In genomic region chr5:176528301-176528700, GRCh38 we compare ENCODE assay signal across 19 cellular contexts. TPM values are rescaled to one million over a fixed set of nuclear protein-coding genes. Genes with fewer than 3 reads are reported as not detected.
DNase-seq lines count a peak whose midpoint lies in the region; ATAC-seq and TF ChIP-seq lines count a peak whose summit lies in the region.
"Had no signal": no experiment of that assay in that cellular context is flagged by ENCODE, and none has a peak within 500 bp of the region (broad histone marks: within the 10 kb centered on the region; RNA-seq: fewer than 3 reads in every experiment).

No MANE protein-coding gene starts in this region.

- H3K4me1 ChIP-seq in adipocyte (ENCODE audit: control insufficient read depth, insufficient read depth, low read length) = peaks cover 9% of the 10 kb centered on the region

- peak overlapping the region; percentile 41 for H3K27ac Mint-ChIP-seq in activated CD4-positive, alpha-beta T cell treated with anti-CD3 and anti-CD28 coated beads, Interleukin-2, amount 10 ng/mL, durations not matched to agents 24 days and 14 days
- H3K27ac Mint-ChIP-seq in osteocyte (ENCODE audit: unreplicated experiment) = peak overlapping the region; percentile 34

- peaks cover 39% of the 10 kb centered on the region for H3K36me3 Mint-ChIP-seq in activated CD4-positive, alpha-beta T cell treated with anti-CD3 and anti-CD28 coated beads, Interleukin-2, amount 10 ng/mL, durations not matched to agents 24 days and 14 days (ENCODE audit: low read depth)
- peaks cover 16% of the 10 kb centered on the region for H3K36me3 Mint-ChIP-seq in osteocyte (ENCODE audit: unreplicated experiment)

- H3K4me1 Mint-ChIP-seq in activated CD4-positive, alpha-beta T cell treated with anti-CD3 and anti-CD28 coated beads, Interleukin-2, amount 10 ng/mL, durations not matched to agents 24 days and 14 days = peaks cover 25% of the 10 kb centered on the region
- peaks cover 12% of the 10 kb centered on the region for H3K4me1 Mint-ChIP-seq in osteocyte (ENCODE audit: unreplicated experiment)

- H3K9ac ChIP-seq in adipocyte (ENCODE audit: low read length) = peak overlapping the region; percentile 51

- peak overlapping the region; percentile 30 for H3K4me3 Mint-ChIP-seq in activated CD4-positive, alpha-beta T cell treated with anti-CD3 and anti-CD28 coated beads, Interleukin-2, amount 10 ng/mL, durations not matched to agents 24 days and 14 days
- no peak overlapping the region for H3K4me3 Mint-ChIP-seq in osteocyte (ENCODE audit: unreplicated experiment)
- H3K4me3 Mint-ChIP-seq: stimulated activated naive B cell treated with anti-CD40 and anti-IgM and Interleukin-4, amounts not matched to agents 10 μg/mL and 1 μg/mL and 100 μg/mL, for 72 hours had no signal

- no peaks in the 10 kb centered on the region for H3K9me3 ChIP-seq in adipocyte (ENCODE audit: control insufficient read depth, low read length)
- H3K9me3 ChIP-seq: colonic mucosa, upper lobe of right lung had no signal

- no peak for TF ChIP-seq CTCF in GM10266 (IDR thresholded peaks at IDR 0.05; ENCODE audit: control insufficient read depth, insufficient read depth, low read depth, missing control alignments)
- TF ChIP-seq CTCF in osteocyte (IDR thresholded peaks at IDR 0.05) = no peak

- no peak for ATAC-seq in GM19324 (IDR thresholded peaks at IDR 0.05; ENCODE audit: low FRiP score, unreplicated experiment)
- ATAC-seq in GM18517 (IDR thresholded peaks at IDR 0.05; ENCODE audit: unreplicated experiment) = no peak
- no peak for ATAC-seq in HG03457 (IDR thresholded peaks at IDR 0.05; ENCODE audit: unreplicated experiment)
- ATAC-seq: activated CD4-positive, CD25-positive, alpha-beta regulatory T cell treated with anti-CD3 and anti-CD28 coated beads, Interleukin-2, amount 50 U/mL, for 24 hours; stimulated activated naive B cell treated with anti-CD40 and anti-IgM and Interleukin-4, amounts not matched to agents 10 μg/mL and 1 μg/mL and 100 μg/mL, for 72 hours; upper lobe of right lung had no signal

- H3K27me3 ChIP-seq in adipocyte (replicated peaks; ENCODE audit: control insufficient read depth, insufficient read depth, low read length) = no peaks in the 10 kb centered on the region
- H3K27me3 ChIP-seq: colonic mucosa, upper lobe of right lung had no signal

- DNase-seq in activated CD4-positive, alpha-beta T cell treated with anti-CD3 and anti-CD28 coated beads, Interleukin-2, amount 10 ng/mL, durations not matched to agents 24 days and 14 days = no peak
- DNase-seq in activated CD4-positive, alpha-beta T cell treated with anti-CD3 and anti-CD28 coated beads, Interleukin-2, amount 50 U/mL, for 4 hours = no peak
- DNase-seq in GM10266 (ENCODE audit: extremely low spot score) = peak; percentile 22
- DNase-seq in adipocyte (ENCODE audit: low read depth) = no peak
- no peak for DNase-seq in osteocyte (ENCODE audit: extremely low spot score, unreplicated experiment)
- DNase-seq: activated T-cell treated with anti-CD3 and anti-CD28 coated beads, Interleukin-2, amount 50 U/mL, for 48 hours; colonic mucosa; COR-L47; mesendoderm; nucleus accumbens; RPMI8226; stimulated activated naive B cell treated with anti-CD40 and anti-IgM and Interleukin-4, amounts not matched to agents 10 μg/mL and 1 μg/mL and 100 μg/mL, for 72 hours; upper lobe of right lung had no signal

- no peaks in the 10 kb centered on the region for H3K9me3 Mint-ChIP-seq in activated CD4-positive, alpha-beta T cell treated with anti-CD3 and anti-CD28 coated beads, Interleukin-2, amount 10 ng/mL, durations not matched to agents 24 days and 14 days
- H3K9me3 Mint-ChIP-seq in osteocyte (ENCODE audit: unreplicated experiment) = no peaks in the 10 kb centered on the region
- H3K9me3 Mint-ChIP-seq: stimulated activated naive B cell treated with anti-CD40 and anti-IgM and Interleukin-4, amounts not matched to agents 10 μg/mL and 1 μg/mL and 100 μg/mL, for 72 hours had no signal

- H3K27me3 Mint-ChIP-seq in activated CD4-positive, alpha-beta T cell treated with anti-CD3 and anti-CD28 coated beads, Interleukin-2, amount 10 ng/mL, durations not matched to agents 24 days and 14 days = no peaks in the 10 kb centered on the region
- no peaks in the 10 kb centered on the region for H3K27me3 Mint-ChIP-seq in osteocyte (ENCODE audit: unreplicated experiment)
- H3K27me3 Mint-ChIP-seq: stimulated activated naive B cell treated with anti-CD40 and anti-IgM and Interleukin-4, amounts not matched to agents 10 μg/mL and 1 μg/mL and 100 μg/mL, for 72 hours had no signal

- H3K36me3 ChIP-seq in adipocyte (ENCODE audit: control insufficient read depth, insufficient read depth, low read length, severe bottlenecking) = peaks cover 21% of the 10 kb centered on the region

- H3K4me3 ChIP-seq in adipocyte (ENCODE audit: low read length) = no peak overlapping the region
- H3K4me3 ChIP-seq: colonic mucosa, skin epidermis, upper lobe of right lung had no signal

- intact Hi-C loops in activated CD4-positive, alpha-beta T cell treated with anti-CD3 and anti-CD28 coated beads, Interleukin-2, amount 10 ng/mL, durations not matched to agents 24 days and 14 days (cut with micrococcal nuclease) = no loop called here

RNA-seq across cellular contexts. Expression of gene RNF44, which starts 8.9 kb away (rescaled TPM):
- total RNA-seq in activated CD4-positive, alpha-beta T cell treated with anti-CD3 and anti-CD28 coated beads, Interleukin-2, amount 10 ng/mL, durations not matched to agents 24 days and 14 days = 71.4 and 74.0 TPM in 2 replicates
- 47.3 and 53.0 TPM in 2 replicates for total RNA-seq in osteocyte

RNA-seq across cellular contexts. Expression of gene CDHR2, which starts 20.8 kb away (rescaled TPM):
- total RNA-seq in activated CD4-positive, alpha-beta T cell treated with anti-CD3 and anti-CD28 coated beads, Interleukin-2, amount 10 ng/mL, durations not matched to agents 24 days and 14 days = 0.35 and 0.45 TPM in 2 replicates
- total RNA-seq in osteocyte = 0.34 and 0.43 TPM in 2 replicates
- total RNA-seq: aorta had no signal
